ENCODE assay signal across 1 cellular context in genomic region chr16:15045270-15045669, GRCh38.
TF ChIP-seq lines count a peak whose summit lies in the region.

No MANE protein-coding gene starts in this region.

TF ChIP-seq in liver, 16 proteins besides CTCF, POLR2A, EP300 and RAD21:
- peak; percentile 56 to 59 for TF ChIP-seq HNF4A (conservative IDR thresholded peaks at IDR 0.05)
- TF ChIP-seq ATF3 (IDR thresholded peaks at IDR 0.05): peak; percentile 47
